ENCODE assay signal across 8 cellular contexts in the genomic region with DNA sequence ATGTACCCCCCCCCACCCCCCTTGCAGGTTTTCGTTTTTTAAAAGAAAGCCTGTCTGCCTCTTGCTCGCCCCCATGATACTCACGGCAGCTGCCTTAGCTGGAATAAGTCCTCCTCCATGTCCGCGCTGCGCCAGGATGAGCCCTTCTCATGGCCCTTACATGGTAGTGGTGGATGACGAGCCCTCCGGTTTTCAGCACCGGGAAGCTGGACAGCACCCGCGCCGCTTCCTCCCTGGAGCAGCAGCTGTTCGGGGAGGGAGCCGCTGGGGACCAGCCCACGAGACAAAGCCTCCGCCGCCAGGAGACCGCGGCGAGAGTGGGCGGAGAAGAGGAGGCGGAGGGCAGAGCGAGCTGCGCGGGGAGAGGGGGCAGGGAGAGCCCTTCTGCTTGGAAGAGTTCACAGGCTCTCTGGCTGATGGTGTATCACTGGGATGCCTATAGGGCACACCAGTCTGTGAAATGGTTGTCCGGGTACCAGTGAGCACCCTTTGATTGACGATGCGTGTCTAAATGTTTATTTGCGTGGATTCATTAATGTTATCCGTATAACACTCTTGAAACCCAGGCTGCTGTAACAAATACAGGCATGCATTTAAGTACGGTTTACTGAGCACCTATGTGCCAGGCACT. TPM values are rescaled to one million over a fixed set of nuclear protein-coding genes. Genes with fewer than 3 reads are reported as not detected.
DNase-seq lines count a peak whose midpoint lies in the region; ATAC-seq, FAIRE-seq and TF ChIP-seq lines count a peak whose summit lies in the region.

A gene with protein sequence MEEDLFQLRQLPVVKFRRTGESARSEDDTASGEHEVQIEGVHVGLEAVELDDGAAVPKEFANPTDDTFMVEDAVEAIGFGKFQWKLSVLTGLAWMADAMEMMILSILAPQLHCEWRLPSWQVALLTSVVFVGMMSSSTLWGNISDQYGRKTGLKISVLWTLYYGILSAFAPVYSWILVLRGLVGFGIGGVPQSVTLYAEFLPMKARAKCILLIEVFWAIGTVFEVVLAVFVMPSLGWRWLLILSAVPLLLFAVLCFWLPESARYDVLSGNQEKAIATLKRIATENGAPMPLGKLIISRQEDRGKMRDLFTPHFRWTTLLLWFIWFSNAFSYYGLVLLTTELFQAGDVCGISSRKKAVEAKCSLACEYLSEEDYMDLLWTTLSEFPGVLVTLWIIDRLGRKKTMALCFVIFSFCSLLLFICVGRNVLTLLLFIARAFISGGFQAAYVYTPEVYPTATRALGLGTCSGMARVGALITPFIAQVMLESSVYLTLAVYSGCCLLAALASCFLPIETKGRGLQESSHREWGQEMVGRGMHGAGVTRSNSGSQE (minus strand): TSS at position 319 of the 631 bp plus-strand sequence. CDS start 200 bp downstream, at position 119.

- H3K4me1 ChIP-seq in kidney (ENCODE audit: control insufficient read depth in 1 of 2, insufficient read depth in 1 of 2, low read depth in 1 of 2, low read length in 2 of 2): no peaks in the 10 kb centered on the region

- peak; percentile 5 for TF ChIP-seq CTCF in choroid plexus epithelial cell (conservative IDR thresholded peaks at IDR 0.05; ENCODE audit: low read depth, low read length)
- TF ChIP-seq CTCF in kidney (IDR thresholded peaks at IDR 0.05; ENCODE audit: borderline replicate concordance, extremely low read depth, insufficient read depth): no peak

- no peak for ATAC-seq in GM18858 (IDR thresholded peaks at IDR 0.05; ENCODE audit: unreplicated experiment)

- FAIRE-seq in GM18507 (lab: Jason Lieb, UNC): no peak
- FAIRE-seq in kidney (lab: Jason Lieb, UNC): no peak

- DNase-seq in GM18507 (ENCODE audit: extremely low spot score, insufficient read length, low read depth): peak; percentile 4
- peak; percentile 83 to 88 for DNase-seq in NCI-H2081 (lab: John Stamatoyannopoulos, UW)
- DNase-seq in UCSD-AML1 (lab: John Stamatoyannopoulos, UW; ENCODE audit: unreplicated experiment): peak; percentile 78
- DNase-seq in choroid plexus epithelial cell (ENCODE audit: low read depth): peak; percentile 88
- DNase-seq in kidney: peak; percentile 92
- peak; percentile 24 to 54 for DNase-seq in stimulated activated CD4-positive, alpha-beta T cell treated with anti-CD3 and anti-CD28 coated beads, Interleukin-2, amount 100 ng/mL, for 24 hours
- no peak for DNase-seq in GF-D8 (lab: John Stamatoyannopoulos, UW)

- no peaks in the 10 kb centered on the region for H3K36me3 ChIP-seq in kidney (ENCODE audit: control insufficient read depth in 1 of 2, insufficient read depth in 2 of 2, low read length in 2 of 2)

- no peak within 1 kb of the TSS for H3K4me3 ChIP-seq in choroid plexus epithelial cell (ENCODE audit: low read depth, low read length)
- peak within 1 kb of the TSS in 1 of 2 donors; percentile 35 for H3K4me3 ChIP-seq in kidney (ENCODE audit: low read length in 2 of 2)

- intact Hi-C loops in kidney (cut with DNase I): no loop called here

- H3K9ac ChIP-seq in kidney (ENCODE audit: low read length in 2 of 2): no peak within 1 kb of the TSS

- H3K9me3 ChIP-seq in kidney (ENCODE audit: control insufficient read depth in 1 of 2, low read length in 2 of 2): no peaks in the 10 kb centered on the region

- no peak within 1 kb of the TSS for H3K27ac ChIP-seq in kidney (ENCODE audit: low read depth in 2 of 2, low read length in 2 of 2)

RNA-seq across cellular contexts. Expression of the gene that starts here (rescaled TPM):
- total RNA-seq in kidney: not detected
- 0.04 TPM for polyA plus RNA-seq in kidney (ENCODE audit: insufficient read depth, low read depth, low replicate concordance)

Comparison
In these comparisons a context has a peak if more than half of its experiments do, and no peak if none do; other contexts are left out.
1. Peak in DNase-seq in kidney; RNA of the gene not detected or under 1 TPM.